In genomic region chr6:156944412-156944811, GRCh38 we compare ENCODE assay signal across 26 cellular contexts.
DNase-seq lines count a peak whose midpoint lies in the region; ATAC-seq and TF ChIP-seq lines count a peak whose summit lies in the region.
"Had no signal": no experiment of that assay in that cellular context is flagged by ENCODE, and none has a peak within 500 bp of the region (broad histone marks: within the 10 kb centered on the region; RNA-seq: fewer than 3 reads in every experiment).

No MANE protein-coding gene starts in this region.

- peak overlapping the region in 3 of 5 experiments; percentile 3 to 57 (median 46) for H3K4me3 Mint-ChIP-seq in brain
- no peak overlapping the region for H3K4me3 Mint-ChIP-seq in memory B cell
- H3K4me3 Mint-ChIP-seq: naive B cell had no signal

- intact Hi-C loops in left cardiac atrium (cut with DNase I): no loop called here

- H3K27ac Mint-ChIP-seq in brain: peak overlapping the region in 3 of 5 experiments; percentile 16 to 38 (median 31)
- H3K27ac Mint-ChIP-seq in memory B cell: peak overlapping the region; percentile 11

- H3K36me3 Mint-ChIP-seq in brain (no peaks in the 10 kb centered on the region), memory B cell (peaks cover 6% of the 10 kb centered on the region)
- H3K36me3 Mint-ChIP-seq: CD4-positive, alpha-beta memory T cell; naive B cell had no signal

- ATAC-seq in memory B cell (ENCODE audit: low read depth) (no peak), left cardiac atrium (no peak), GM18858 (IDR thresholded peaks at IDR 0.05; ENCODE audit: unreplicated experiment) (no peak), GM21576 (IDR thresholded peaks at IDR 0.05; ENCODE audit: unreplicated experiment) (no peak), HG03457 (IDR thresholded peaks at IDR 0.05; ENCODE audit: unreplicated experiment) (no peak)
- ATAC-seq: heart right ventricle; left lung; stimulated activated naive CD8-positive, alpha-beta T cell treated with anti-CD3 and anti-CD28 coated beads, Interleukin-15, Interleukin-2, amounts not matched to agents 100 U/mL and 50 U/mL, for 24 hours had no signal

- H3K36me3 ChIP-seq in ES-I3 (ENCODE audit: insufficient read depth, low read length): no peaks in the 10 kb centered on the region
- H3K36me3 ChIP-seq: esophagus muscularis mucosa, heart right ventricle, left lung, uterus had no signal

- no peak for TF ChIP-seq CTCF in brain (conservative IDR thresholded peaks at IDR 0.05)

- H3K9me3 Mint-ChIP-seq in brain (no peaks in the 10 kb centered on the region), memory B cell (no peaks in the 10 kb centered on the region)
- H3K9me3 Mint-ChIP-seq: CD4-positive, alpha-beta memory T cell; naive B cell had no signal

- no peaks in the 10 kb centered on the region for H3K9me3 ChIP-seq in ES-I3 (ENCODE audit: control insufficient read depth, insufficient read depth, low read length)
- H3K9me3 ChIP-seq: esophagus muscularis mucosa, heart right ventricle, left lung, uterus had no signal

- H3K4me1 Mint-ChIP-seq in brain (peaks cover 81% of the 10 kb centered on the region), memory B cell (peaks cover 37% of the 10 kb centered on the region)

- DNase-seq in M059J (ENCODE audit: low read depth) (peak; percentile 82), memory B cell (ENCODE audit: low spot score in 2 of 2) (no peak), left cardiac atrium (no peak)
- DNase-seq: activated CD4-positive, alpha-beta T cell treated with anti-CD3 and anti-CD28 coated beads, Interleukin-2, amount 50 U/mL, for 4 hours; activated CD4-positive, CD25-positive, alpha-beta regulatory T cell; activated naive CD4-positive, alpha-beta T cell treated with anti-CD3 and anti-CD28 coated beads, Interleukin-2, amount 50 U/mL, for 16 hours; anterior cingulate cortex; CD4-positive, alpha-beta memory T cell; cortex of kidney; heart right ventricle; KG1; left lung; naive B cell; NCI-H1417; NCI-H446; NCI-H82; occipital lobe; stimulated activated naive CD8-positive, alpha-beta T cell treated with anti-CD3 and anti-CD28 coated beads, Interleukin-15, Interleukin-2, amounts not matched to agents 100 U/mL and 50 U/mL, for 24 hours; T-helper 9 cell; uterus had no signal

- peaks cover 57% of the 10 kb centered on the region for H3K4me1 ChIP-seq in ES-I3 (ENCODE audit: insufficient read depth, low read length)

- peak overlapping the region; percentile 29; the same call in 1 of the 2 replicates for H3K9ac ChIP-seq in ES-I3 (ENCODE audit: low read depth, low read length)

- no peaks in the 10 kb centered on the region for H3K27me3 Mint-ChIP-seq in brain
- no peaks in the 10 kb centered on the region for H3K27me3 Mint-ChIP-seq in memory B cell
- H3K27me3 Mint-ChIP-seq: CD4-positive, alpha-beta memory T cell; naive B cell had no signal
